Comparison of ENCODE assay signal across 23 cellular contexts in the genomic region with DNA sequence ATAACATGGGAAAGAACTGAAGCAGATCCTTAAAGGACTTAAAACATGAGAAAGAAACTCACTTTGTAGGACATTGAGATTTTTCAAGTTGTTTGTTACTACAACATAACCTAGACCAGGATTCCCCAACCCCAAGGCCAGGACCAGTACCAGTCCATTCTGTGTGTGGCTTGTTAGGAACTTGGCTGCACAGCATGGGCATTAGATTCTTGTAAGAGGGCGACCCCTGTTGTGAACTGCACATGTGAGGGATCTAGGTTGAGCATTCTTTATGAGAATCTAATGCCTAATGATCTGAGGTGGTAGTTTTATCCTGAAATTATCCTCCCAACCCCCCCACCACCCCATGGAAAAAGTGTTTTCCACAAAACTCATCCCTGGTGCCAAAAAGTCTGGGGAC.
A peak's percentile ranks its signal among the peaks of the same experiment; 100 is the strongest.
DNase-seq lines count a peak whose midpoint lies in the region; ATAC-seq and TF ChIP-seq lines count a peak whose summit lies in the region.
"Had no signal": no experiment of that assay in that cellular context is flagged by ENCODE, and none has a peak within 500 bp of the region (broad histone marks: within the 10 kb centered on the region; RNA-seq: fewer than 3 reads in every experiment).

No MANE protein-coding gene starts in this region.

- H3K27ac ChIP-seq in 22Rv1 (no peak overlapping the region), C4-2B (no peak overlapping the region), OCI-LY1 (ENCODE audit: low read depth, low read length, poor library complexity, severe bottlenecking) (no peak overlapping the region), spleen (no peak overlapping the region), esophagus muscularis mucosa (replicated peaks in 1 of 4) (no peak overlapping the region)
- H3K27ac ChIP-seq: BLaER1, SJCRH30 had no signal

- TF ChIP-seq EP300 in esophagus muscularis mucosa (IDR thresholded peaks at IDR 0.05), result no peak

- H2AFZ ChIP-seq in OCI-LY1 (ENCODE audit: low read length), result no peak overlapping the region

- TF ChIP-seq POLR2A in spleen (IDR thresholded peaks at IDR 0.05) (no peak), esophagus muscularis mucosa (IDR thresholded peaks at IDR 0.05; ENCODE audit: low read depth) (no peak)

- no peaks in the 10 kb centered on the region for H4K20me1 ChIP-seq in OCI-LY1 (ENCODE audit: insufficient read depth, low read length)
- H4K20me1 ChIP-seq: BLaER1 had no signal

- DNase-seq in spleen, result no peak
- DNase-seq in esophagus muscularis mucosa (ENCODE audit: extremely low spot score), result no peak
- DNase-seq: Caco-2; CD4-positive, alpha-beta memory T cell; DMS 273 treated with DMSO at 0.1 percent for 48 hours; GOT3; Kasumi-1; NCI-H1694; NCI-H2081; NCI-H2171; NCI-H345; NCI-H524; NCI-H774; T-helper 9 cell had no signal

- H3K4me3 ChIP-seq in OCI-LY1 (ENCODE audit: low read depth, low read length, poor library complexity, severe bottlenecking), result no peak overlapping the region
- H3K4me3 ChIP-seq in spleen, result no peak overlapping the region
- H3K4me3 ChIP-seq in esophagus muscularis mucosa, result no peak overlapping the region
- H3K4me3 ChIP-seq: BLaER1, SJCRH30 had no signal

- H3K9me3 ChIP-seq in OCI-LY1 (ENCODE audit: low read length), result no peaks in the 10 kb centered on the region
- peaks cover 0 to 4% (median 0%) of the 10 kb centered on the region in 8 donors for H3K9me3 ChIP-seq in spleen
- no peaks in the 10 kb centered on the region for H3K9me3 ChIP-seq in esophagus muscularis mucosa
- H3K9me3 ChIP-seq: BLaER1, Caco-2, SJCRH30 had no signal

- no peaks in the 10 kb centered on the region for H3K27me3 ChIP-seq in OCI-LY1 (ENCODE audit: insufficient read depth, low read length)
- no peaks in the 10 kb centered on the region for H3K27me3 ChIP-seq in spleen (replicated peaks in 1 of 7)
- no peaks in the 10 kb centered on the region for H3K27me3 ChIP-seq in esophagus muscularis mucosa
- H3K27me3 ChIP-seq: BLaER1 had no signal

- ATAC-seq in HG02798 (IDR thresholded peaks at IDR 0.05; ENCODE audit: poor library complexity, unreplicated experiment), result peak; percentile 53
- no peak for ATAC-seq in GM18511 (IDR thresholded peaks at IDR 0.05; ENCODE audit: unreplicated experiment)
- no peak for ATAC-seq in HG02623 (IDR thresholded peaks at IDR 0.05; ENCODE audit: unreplicated experiment)
- ATAC-seq: HCT116 had no signal

- 0 out of 2 replicates have a peak, but pooled peaks have one; percentile 4 for TF ChIP-seq CTCF in 22Rv1 (IDR thresholded peaks at IDR 0.05)
- peak; percentile 14; the same call in 1 of the 2 replicates for TF ChIP-seq CTCF in C4-2B (conservative IDR thresholded peaks at IDR 0.05)
- TF ChIP-seq CTCF in OCI-LY1 (IDR thresholded peaks at IDR 0.05; ENCODE audit: low read length), result peak; percentile 28; the same call in 1 of the 2 replicates
- TF ChIP-seq CTCF in spleen (IDR thresholded peaks at IDR 0.05 in 8 of 11, conservative IDR thresholded peaks at IDR 0.05 in 3 of 11), result no peak
- TF ChIP-seq CTCF in esophagus muscularis mucosa (IDR thresholded peaks at IDR 0.05), result no peak

- no peaks in the 10 kb centered on the region for H3K79me2 ChIP-seq in OCI-LY1 (ENCODE audit: insufficient read depth, low read length)

- no peak overlapping the region for H3K4me2 ChIP-seq in OCI-LY1 (ENCODE audit: low read length)
- H3K4me2 ChIP-seq: BLaER1 had no signal

- H3K36me3 ChIP-seq in OCI-LY1 (ENCODE audit: insufficient read depth, low read length) (no peaks in the 10 kb centered on the region), spleen (no peaks in the 10 kb centered on the region), esophagus muscularis mucosa (no peaks in the 10 kb centered on the region)
- H3K36me3 ChIP-seq: BLaER1, SJCRH30 had no signal

- H3K9ac ChIP-seq in OCI-LY1 (ENCODE audit: low read length), result no peak overlapping the region
- H3K9ac ChIP-seq: BLaER1 had no signal

- H3K4me1 ChIP-seq in OCI-LY1 (ENCODE audit: insufficient read depth, low read length, severe bottlenecking) (no peaks in the 10 kb centered on the region), spleen (no peaks in the 10 kb centered on the region), esophagus muscularis mucosa (no peaks in the 10 kb centered on the region)
- H3K4me1 ChIP-seq: BLaER1, Caco-2, SJCRH30 had no signal

- H3K9me2 ChIP-seq in OCI-LY1 (ENCODE audit: low read depth, low read length), result no peaks in the 10 kb centered on the region

- 61 to 79% (median 67%) methylated on average over 1 of the region's 1 CpG for WGBS in spleen, 5 donors
- 94% methylated on average over 1 of the region's 1 CpG for WGBS in esophagus muscularis mucosa

- intact Hi-C loops in spleen (cut with DNase I; ENCODE audit: low total_unique reads) (no loop called here), esophagus muscularis mucosa (cut with DNase I) (no loop called here)

- no peaks in the 10 kb centered on the region for H3F3A ChIP-seq in OCI-LY1 (ENCODE audit: insufficient read depth, low read length)

Comparison
In these comparisons a context has a peak if more than half of its experiments do, and no peak if none do; other contexts are left out.
1. CTCF ChIP-seq: peak in 22Rv1 (single experiment), C4-2B (single experiment) and OCI-LY1 (single experiment); none in spleen (0 of 11) and esophagus muscularis mucosa (0 of 3).